In the genomic region with DNA sequence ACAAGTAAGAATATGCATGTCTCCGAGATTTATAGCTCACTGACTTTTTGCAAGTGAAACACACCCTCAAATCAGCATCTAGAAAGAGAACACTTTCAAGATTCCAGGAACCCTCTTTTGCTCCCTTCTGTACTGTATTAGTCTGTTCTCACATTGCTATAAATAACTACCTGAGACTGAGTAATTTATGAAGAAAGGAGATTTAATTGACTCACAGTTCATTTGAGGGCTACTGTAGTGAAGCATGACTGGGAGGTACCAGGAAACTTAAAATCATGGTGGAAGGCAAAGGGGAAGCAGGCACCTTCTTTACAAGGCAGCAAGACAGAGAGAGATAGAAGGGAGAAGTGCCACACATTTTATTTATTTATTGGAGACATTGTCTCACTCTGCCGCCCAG, we compare ENCODE assay signal across 16 cellular contexts.
"Had no signal": no experiment of that assay in that cellular context is flagged by ENCODE, and none has a peak within 500 bp of the region (broad histone marks: within the 10 kb centered on the region; RNA-seq: fewer than 3 reads in every experiment).

No MANE protein-coding gene starts in this region.

- H3K4me1 ChIP-seq: transverse colon had no signal

- H3K27me3 ChIP-seq: transverse colon had no signal

- H3K27ac ChIP-seq: epithelial cell of prostate, parathyroid adenoma, skin epidermis, transverse colon, VCaP had no signal

- H3K27me3 Mint-ChIP-seq: brain; central memory CD8-positive, alpha-beta T cell had no signal

- H3K9me3 ChIP-seq: transverse colon had no signal

- H3K27ac Mint-ChIP-seq: brain had no signal

- H3K9me3 Mint-ChIP-seq: central memory CD8-positive, alpha-beta T cell had no signal

- H3K4me3 ChIP-seq: lung, skin epidermis, transverse colon had no signal

- DNase-seq: activated CD8-positive, alpha-beta memory T cell treated with anti-CD3 and anti-CD28 coated beads, Interleukin-2, amount 50 U/mL, for 4 hours; activated gamma-delta T cell; amygdala; effector memory CD4-positive, alpha-beta T cell; hypothalamus; left cardiac atrium; midbrain; substantia nigra; transverse colon had no signal

- H3K4me3 Mint-ChIP-seq: brain; central memory CD8-positive, alpha-beta T cell had no signal

- ATAC-seq: left cardiac atrium had no signal
